Comparison of ENCODE assay signal across 30 cellular contexts in genomic region chr2:25194576-25195122, GRCh38. TPM values are rescaled to one million over a fixed set of nuclear protein-coding genes. Genes with fewer than 3 reads are reported as not detected.
"Had no signal": no experiment of that assay in that cellular context is flagged by ENCODE, and none has a peak within 500 bp of the region (broad histone marks: within the 10 kb centered on the region; RNA-seq: fewer than 3 reads in every experiment).

No MANE protein-coding gene starts in this region.

- H3K9me3 Mint-ChIP-seq: activated naive CD4-positive, alpha-beta T cell treated with anti-CD3 and anti-CD28 coated beads, Interleukin-2, amount 50 U/mL, for 72 hours; activated T-helper 2 cell treated with anti-CD3 and anti-CD28 coated beads, Interferon-gamma antibody, Interleukin-2, Interleukin-4, amounts not matched to agents 10 μg/mL and 5 μg/mL and 100 μg/mL, durations not matched to agents 14 hours and 24 hours and 36 hours; effector memory CD8-positive, alpha-beta T cell; naive thymus-derived CD8-positive, alpha-beta T cell; neural crest cell; stimulated activated naive CD8-positive, alpha-beta T cell treated with anti-CD3 and anti-CD28 coated beads, Interleukin-15, Interleukin-2, amounts not matched to agents 100 ng/mL and 50 ng/mL, for 24 hours had no signal

- H3K4me3 ChIP-seq: cardiac muscle cell, coronary artery, dorsolateral prefrontal cortex, gastroesophageal sphincter, hepatocyte, right lobe of liver, skin epidermis, thoracic aorta, vagina had no signal

- FAIRE-seq: endothelial cell of umbilical vein, keratinocyte had no signal

- ATAC-seq: activated CD4-positive, alpha-beta T cell treated with anti-CD3 and anti-CD28 coated beads for 36 hours; activated CD8-positive, alpha-beta memory T cell treated with anti-CD3 and anti-CD28 coated beads, Interleukin-2, amount 10 ng/mL, durations not matched to agents 7 days and 5 days; activated CD8-positive, alpha-beta T cell treated with anti-CD3 and anti-CD28 coated beads, Interleukin-2, amount 10 ng/mL, durations not matched to agents 7 days and 5 days; activated naive CD4-positive, alpha-beta T cell treated with anti-CD3 and anti-CD28 coated beads, Interleukin-2, amount 50 U/mL, for 72 hours; effector memory CD8-positive, alpha-beta T cell; gastroesophageal sphincter; left cardiac atrium; naive thymus-derived CD8-positive, alpha-beta T cell; right lobe of liver had no signal

- H3K27me3 ChIP-seq: cardiac muscle cell, dorsolateral prefrontal cortex, gastroesophageal sphincter, hepatocyte, right lobe of liver, vagina had no signal

- H3K36me3 ChIP-seq: cardiac muscle cell, gastroesophageal sphincter, right lobe of liver, thoracic aorta, vagina had no signal

- H3K4me1 ChIP-seq: right lobe of liver, vagina had no signal

- H3K36me3 Mint-ChIP-seq: activated CD8-positive, alpha-beta memory T cell treated with anti-CD3 and anti-CD28 coated beads, Interleukin-2, amount 10 ng/mL, durations not matched to agents 7 days and 5 days; activated naive CD4-positive, alpha-beta T cell treated with anti-CD3 and anti-CD28 coated beads, Interleukin-2, amount 50 U/mL, for 72 hours; naive thymus-derived CD8-positive, alpha-beta T cell; type B pancreatic cell had no signal

- H3K4me3 Mint-ChIP-seq: activated CD4-positive, alpha-beta T cell treated with anti-CD3 and anti-CD28 coated beads for 36 hours; activated CD8-positive, alpha-beta memory T cell treated with anti-CD3 and anti-CD28 coated beads, Interleukin-2, amount 10 ng/mL, durations not matched to agents 7 days and 5 days; activated CD8-positive, alpha-beta T cell treated with anti-CD3 and anti-CD28 coated beads, Interleukin-2, amount 10 ng/mL, durations not matched to agents 7 days and 5 days; effector memory CD8-positive, alpha-beta T cell; naive thymus-derived CD8-positive, alpha-beta T cell; neural crest cell; stimulated activated naive CD8-positive, alpha-beta T cell treated with anti-CD3 and anti-CD28 coated beads, Interleukin-15, Interleukin-2, amounts not matched to agents 100 ng/mL and 50 ng/mL, for 24 hours; type B pancreatic cell had no signal

- H3K4me1 Mint-ChIP-seq: activated CD4-positive, alpha-beta T cell treated with anti-CD3 and anti-CD28 coated beads for 36 hours; activated CD8-positive, alpha-beta memory T cell treated with anti-CD3 and anti-CD28 coated beads, Interleukin-2, amount 10 ng/mL, durations not matched to agents 7 days and 5 days had no signal

- H3K9me3 ChIP-seq: gastroesophageal sphincter, right lobe of liver, thoracic aorta, vagina had no signal

- H3K27me3 Mint-ChIP-seq: activated CD4-positive, alpha-beta T cell treated with anti-CD3 and anti-CD28 coated beads for 36 hours; naive thymus-derived CD8-positive, alpha-beta T cell; progenitor cell of endocrine pancreas; stimulated activated naive CD8-positive, alpha-beta T cell treated with anti-CD3 and anti-CD28 coated beads, Interleukin-15, Interleukin-2, amounts not matched to agents 100 ng/mL and 50 ng/mL, for 24 hours; type B pancreatic cell had no signal

- H3K27ac ChIP-seq: cardiac muscle cell, coronary artery, dorsolateral prefrontal cortex, gastroesophageal sphincter, hepatocyte, right lobe of liver, skin epidermis, thoracic aorta, vagina had no signal

- DNase-seq: activated CD4-positive, alpha-beta T cell treated with anti-CD3 and anti-CD28 coated beads for 36 hours; activated CD4-positive, CD25-positive, alpha-beta regulatory T cell; activated CD8-positive, alpha-beta memory T cell treated with anti-CD3 and anti-CD28 coated beads, Interleukin-2, amount 10 ng/mL, durations not matched to agents 7 days and 5 days; activated CD8-positive, alpha-beta T cell treated with anti-CD3 and anti-CD28 coated beads, Interleukin-2, amount 10 ng/mL, durations not matched to agents 7 days and 5 days; activated naive CD4-positive, alpha-beta T cell; activated T-cell treated with anti-CD3 and anti-CD28 coated beads, Interleukin-2, amount 50 U/mL, for 48 hours; effector memory CD8-positive, alpha-beta T cell; left cardiac atrium; right lobe of liver; stimulated activated CD4-positive, alpha-beta T cell treated with anti-CD3 and anti-CD28 coated beads, Interleukin-12 subunit alpha, Interleukin-12 subunit beta, amount 100 ng/mL, for 4 hours; stimulated activated CD4-positive, alpha-beta T cell treated with anti-CD3 and anti-CD28 coated beads, Interleukin-4, amount 100 ng/mL, for 1 hour had no signal

- H3K27ac Mint-ChIP-seq: activated CD4-positive, alpha-beta T cell treated with anti-CD3 and anti-CD28 coated beads for 36 hours; activated CD8-positive, alpha-beta memory T cell treated with anti-CD3 and anti-CD28 coated beads, Interleukin-2, amount 10 ng/mL, durations not matched to agents 7 days and 5 days; activated CD8-positive, alpha-beta T cell treated with anti-CD3 and anti-CD28 coated beads, Interleukin-2, amount 10 ng/mL, durations not matched to agents 7 days and 5 days; activated T-helper 2 cell treated with anti-CD3 and anti-CD28 coated beads, Interferon-gamma antibody, Interleukin-2, Interleukin-4, amounts not matched to agents 10 μg/mL and 5 μg/mL and 100 μg/mL, durations not matched to agents 14 hours and 24 hours and 36 hours; effector memory CD8-positive, alpha-beta T cell; progenitor cell of endocrine pancreas; stimulated activated naive CD8-positive, alpha-beta T cell treated with anti-CD3 and anti-CD28 coated beads, Interleukin-15, Interleukin-2, amounts not matched to agents 100 ng/mL and 50 ng/mL, for 24 hours had no signal

RNA-seq across cellular contexts. Expression of gene POMC, which starts 26.3 kb away (rescaled TPM):
- total RNA-seq: fibroblast of villous mesenchyme had no signal
- polyA plus RNA-seq: fibroblast of lung, keratinocyte had no signal
